8 cellular contexts compared by ENCODE assay signal in the genomic region with DNA sequence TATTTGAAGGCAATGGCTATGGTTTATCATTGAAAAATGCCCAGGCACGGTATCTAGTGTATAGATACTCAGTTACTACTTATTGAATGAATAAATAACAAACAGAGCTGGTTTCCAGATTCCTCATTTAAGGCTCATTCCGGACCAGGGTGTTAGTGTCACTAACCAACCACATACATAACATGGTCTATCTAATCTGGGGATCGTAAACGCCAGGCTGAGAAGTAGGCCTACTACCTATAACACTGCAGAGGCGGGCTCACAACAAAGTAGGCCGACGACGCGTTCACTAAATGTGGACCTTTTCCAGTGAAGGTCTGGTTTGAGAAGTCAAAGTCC. TPM values are rescaled to one million over a fixed set of nuclear protein-coding genes. Genes with fewer than 3 reads are reported as not detected.
A peak's percentile ranks its signal among the peaks of the same experiment; 100 is the strongest.
DNase-seq lines count a peak whose midpoint lies in the region; ATAC-seq, FAIRE-seq and TF ChIP-seq lines count a peak whose summit lies in the region.

No MANE protein-coding gene starts in this region.

- no peaks in the 10 kb centered on the region for H3K27me3 Mint-ChIP-seq in Calu3 (ENCODE audit: unreplicated experiment)

- H3K4me3 Mint-ChIP-seq in Calu3 (ENCODE audit: low read depth, unreplicated experiment), result peak overlapping the region; percentile 95

- peak overlapping the region; percentile 93 for H3K27ac Mint-ChIP-seq in Calu3 (ENCODE audit: unreplicated experiment)

- FAIRE-seq in urothelium cell line (lab: Jason Lieb, UNC), result no peak

- no peak for TF ChIP-seq CTCF in Calu3 (IDR thresholded peaks at IDR 0.05; ENCODE audit: unreplicated experiment)
- TF ChIP-seq CTCF in body of pancreas (IDR thresholded peaks at IDR 0.05), result no peak

- no peak for DNase-seq in Calu3
- no peak for DNase-seq in body of pancreas
- DNase-seq in urothelium cell line (ENCODE audit: low spot score), result no peak
- DNase-seq in EL, result no peak
- no peak for DNase-seq in activated CD4-positive, alpha-beta T cell treated with anti-CD3 and anti-CD28 coated beads, Interleukin-2, amount 50 U/mL, for 1 hour

- H3K4me3 ChIP-seq in body of pancreas, result peak overlapping the region; percentile 73 to 89
- H3K4me3 ChIP-seq in mucosa of stomach (ENCODE audit: low read length), result peak overlapping the region; percentile 97

- H3K4me1 ChIP-seq in body of pancreas (peaks cover 27% of the 10 kb centered on the region), mucosa of stomach (ENCODE audit: control insufficient read depth, insufficient read depth, low read length) (no peaks in the 10 kb centered on the region)

- H3K36me3 Mint-ChIP-seq in Calu3 (ENCODE audit: insufficient read depth, unreplicated experiment), result peaks cover 45% of the 10 kb centered on the region

- CTCF ChIA-PET in Calu3 (lab: Charles Lee), result interaction anchor here (0.6 to 1.5 kb wide), 6 partner anchors 10 to 1355 kb away, joined by 3 to 6 read pairs (median 4); no protein-coding TSS in a partner anchor

- TF ChIP-seq POLR2A in body of pancreas (IDR thresholded peaks at IDR 0.05), result no peak

- H3K9me3 Mint-ChIP-seq in Calu3 (ENCODE audit: low read depth, unreplicated experiment), result no peaks in the 10 kb centered on the region

- H3K27me3 ChIP-seq in body of pancreas, result no peaks in the 10 kb centered on the region
- no peaks in the 10 kb centered on the region for H3K27me3 ChIP-seq in mucosa of stomach (ENCODE audit: control insufficient read depth, insufficient read depth, low read length)

- peak overlapping the region; percentile 77 to 89 (median 82) for H3K27ac ChIP-seq in body of pancreas

- peak overlapping the region; percentile 78 for H3K9ac ChIP-seq in mucosa of stomach (ENCODE audit: low read length)

- peak; percentile 12 for ATAC-seq in HG03045 (IDR thresholded peaks at IDR 0.05; ENCODE audit: unreplicated experiment)
- no peak for ATAC-seq in body of pancreas
- ATAC-seq in HG03196 (IDR thresholded peaks at IDR 0.05; ENCODE audit: unreplicated experiment), result no peak

- no peaks in the 10 kb centered on the region for H3K9me3 ChIP-seq in body of pancreas
- H3K9me3 ChIP-seq in mucosa of stomach (ENCODE audit: control insufficient read depth, low read length), result no peaks in the 10 kb centered on the region

- peaks cover 0 to 5% of the 10 kb centered on the region in 2 donors for H3K36me3 ChIP-seq in body of pancreas (replicated peaks in 1 of 2; ENCODE audit: insufficient read depth in 1 of 2, low read depth in 2 of 2)
- no peaks in the 10 kb centered on the region for H3K36me3 ChIP-seq in mucosa of stomach (ENCODE audit: control insufficient read depth, insufficient read depth, low read length)

- TSS peak; percentile 27 for BruUV-seq in Calu3 (replicated peaks; lab: Mats Ljungman, UMichigan)

- WGBS in body of pancreas, 2 donors, result 1 to 5% methylated on average over 9 of the region's 9 CpGs

- intact Hi-C loops in Calu3 (cut with micrococcal nuclease; ENCODE audit: unreplicated experiment) (loop anchor here (2.0 to 10.0 kb wide), 6 partner anchors 79 to 555 kb away; no protein-coding TSS in a partner anchor), body of pancreas (cut with DNase I) (no loop called here)

- H3K4me1 Mint-ChIP-seq in Calu3 (ENCODE audit: low read depth, unreplicated experiment), result peaks cover 7% of the 10 kb centered on the region

RNA-seq across cellular contexts. Expression of gene LSM5, which starts 0.4 kb away (rescaled TPM):
- 146 and 160 TPM in 2 replicates for total RNA-seq in Calu3 (2022)
- 10 to 100 TPM in 1 of 2 donors, 1 to 10 TPM in 1; 8.2 to 27.2 TPM for total RNA-seq in body of pancreas

RNA-seq across cellular contexts. Expression of gene AVL9, which starts 5.5 kb away (rescaled TPM):
- total RNA-seq in Calu3 (2022) (86.1 and 86.6 TPM in 2 replicates), body of pancreas (10 to 100 TPM; 15.3 to 19.8 TPM)
